3 cellular contexts compared by ENCODE assay signal in the genomic region with DNA sequence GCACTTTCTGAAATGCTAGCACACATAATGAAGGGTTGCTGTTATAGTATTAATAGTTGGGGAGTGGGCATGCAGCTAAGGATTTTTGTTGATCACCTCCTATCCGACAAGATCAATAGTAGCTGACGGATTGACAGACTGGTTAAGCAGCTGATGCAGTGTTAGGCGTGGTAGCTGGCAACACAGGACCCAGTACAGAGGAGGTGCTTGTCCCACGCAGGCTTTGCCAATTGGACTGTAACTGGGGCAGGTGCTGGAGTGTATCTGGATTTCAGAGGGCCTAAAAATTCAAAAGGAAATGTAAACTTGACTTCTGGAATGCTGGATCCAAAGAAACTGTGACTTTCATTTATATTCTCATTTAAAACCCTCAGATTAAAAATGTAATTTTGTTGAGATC.
"Had no signal": no experiment of that assay in that cellular context is flagged by ENCODE, and none has a peak within 500 bp of the region (broad histone marks: within the 10 kb centered on the region; RNA-seq: fewer than 3 reads in every experiment).

No MANE protein-coding gene starts in this region.

- H3K4me3 ChIP-seq: GM12878 had no signal

- ATAC-seq: GM12878 had no signal

- DNase-seq: GDM1, GF-D8 had no signal
